ENCODE assay signal across 9 cellular contexts in genomic region chr16:77599793-77600415, GRCh38.
A peak's percentile ranks its signal among the peaks of the same experiment; 100 is the strongest.
DNase-seq lines count a peak whose midpoint lies in the region; ATAC-seq and TF ChIP-seq lines count a peak whose summit lies in the region.
"Had no signal": no experiment of that assay in that cellular context is flagged by ENCODE, and none has a peak within 500 bp of the region (broad histone marks: within the 10 kb centered on the region; RNA-seq: fewer than 3 reads in every experiment).

No MANE protein-coding gene starts in this region.

- no peaks in the 10 kb centered on the region for H3K4me1 Mint-ChIP-seq in activated CD4-positive, alpha-beta memory T cell treated with anti-CD3 and anti-CD28 coated beads for 36 hours (ENCODE audit: low read depth)
- no peaks in the 10 kb centered on the region for H3K4me1 Mint-ChIP-seq in activated CD4-positive, alpha-beta memory T cell treated with anti-CD3 and anti-CD28 coated beads, Interleukin-2, amount 10 ng/mL, durations not matched to agents 7 days and 5 days

- H3K27me3 Mint-ChIP-seq in activated CD4-positive, alpha-beta memory T cell treated with anti-CD3 and anti-CD28 coated beads for 36 hours = peaks cover 15% of the 10 kb centered on the region
- H3K27me3 Mint-ChIP-seq in activated CD4-positive, alpha-beta memory T cell treated with anti-CD3 and anti-CD28 coated beads, Interleukin-2, amount 10 ng/mL, durations not matched to agents 7 days and 5 days = peaks cover 25% of the 10 kb centered on the region

- in situ Hi-C loops in transverse colon (cut with MboI; ENCODE audit: low pct_ligation_motif_present in 1 of 4, low pct_unique_long_range_greater_than_20kb in 1 of 4, low sequenced_read_pairs in 3 of 4) = no loop called here

- no peak overlapping the region for H3K4me3 Mint-ChIP-seq in activated CD4-positive, alpha-beta memory T cell treated with anti-CD3 and anti-CD28 coated beads for 36 hours
- H3K4me3 Mint-ChIP-seq in activated CD4-positive, alpha-beta memory T cell treated with anti-CD3 and anti-CD28 coated beads, Interleukin-2, amount 10 ng/mL, durations not matched to agents 7 days and 5 days = no peak overlapping the region

- no peaks in the 10 kb centered on the region for H3K27me3 ChIP-seq in transverse colon

- H3K27ac ChIP-seq in transverse colon = no peak overlapping the region

- H3K9me3 Mint-ChIP-seq in activated CD4-positive, alpha-beta memory T cell treated with anti-CD3 and anti-CD28 coated beads for 36 hours = no peaks in the 10 kb centered on the region
- H3K9me3 Mint-ChIP-seq in activated CD4-positive, alpha-beta memory T cell treated with anti-CD3 and anti-CD28 coated beads, Interleukin-2, amount 10 ng/mL, durations not matched to agents 7 days and 5 days = no peaks in the 10 kb centered on the region

- DNase-seq in activated CD4-positive, alpha-beta memory T cell treated with anti-CD3 and anti-CD28 coated beads for 36 hours = peak; percentile 25
- DNase-seq in activated CD4-positive, alpha-beta memory T cell treated with anti-CD3 and anti-CD28 coated beads, Interleukin-2, amount 10 ng/mL, durations not matched to agents 7 days and 5 days = no peak
- DNase-seq in RPMI7951 (ENCODE audit: low read depth) (peak; percentile 45), fibroblast of peridontal ligament (ENCODE audit: extremely low read depth) (peak; percentile 64), transverse colon (peak; percentile 11)

- H3K36me3 ChIP-seq in transverse colon = no peaks in the 10 kb centered on the region

- TF ChIP-seq CTCF in transverse colon (IDR thresholded peaks at IDR 0.05) = peak in 4 of 5 experiments; percentile 31 to 58 (median 50)

- no peaks in the 10 kb centered on the region for H3K36me3 Mint-ChIP-seq in activated CD4-positive, alpha-beta memory T cell treated with anti-CD3 and anti-CD28 coated beads for 36 hours
- H3K36me3 Mint-ChIP-seq in activated CD4-positive, alpha-beta memory T cell treated with anti-CD3 and anti-CD28 coated beads, Interleukin-2, amount 10 ng/mL, durations not matched to agents 7 days and 5 days (ENCODE audit: low read depth) = no peaks in the 10 kb centered on the region
- H3K36me3 Mint-ChIP-seq: activated naive CD4-positive, alpha-beta T cell treated with anti-CD3 and anti-CD28 coated beads, Interleukin-2, amount 50 U/mL, for 72 hours had no signal

- H3K4me3 ChIP-seq in transverse colon = no peak overlapping the region

- TF ChIP-seq EP300 in transverse colon (IDR thresholded peaks at IDR 0.05; ENCODE audit: low read depth) = no peak

- H3K4me1 ChIP-seq in transverse colon = no peaks in the 10 kb centered on the region

- H3K9me3 ChIP-seq in transverse colon = no peaks in the 10 kb centered on the region

- CTCF ChIA-PET in activated CD4-positive, alpha-beta memory T cell treated with anti-CD3 and anti-CD28 coated beads for 36 hours (lab: Charles Lee) = interaction anchor here (0.7 to 0.8 kb wide), 2 partner anchors 143 to 349 kb away, joined by 3 to 4 read pairs; no protein-coding TSS in a partner anchor
- CTCF ChIA-PET in activated CD4-positive, alpha-beta memory T cell treated with anti-CD3 and anti-CD28 coated beads, Interleukin-2, amount 10 ng/mL, durations not matched to agents 7 days and 5 days (lab: Charles Lee) = interaction anchor here (2.2 kb wide), 1 partner anchor 13 kb away, joined by 4 read pairs; no protein-coding TSS in a partner anchor

- intact Hi-C loops in activated CD4-positive, alpha-beta memory T cell treated with anti-CD3 and anti-CD28 coated beads for 36 hours (cut with micrococcal nuclease) = loop anchor here (1.0 kb wide), 1 partner anchor 371 kb away; no protein-coding TSS in a partner anchor
- intact Hi-C loops in transverse colon (cut with DNase I; ENCODE audit: low total_unique reads) = no loop called here

- POLR2A ChIA-PET in activated CD4-positive, alpha-beta memory T cell treated with anti-CD3 and anti-CD28 coated beads for 36 hours (lab: Charles Lee) = no interaction called here
- POLR2A ChIA-PET in activated CD4-positive, alpha-beta memory T cell treated with anti-CD3 and anti-CD28 coated beads, Interleukin-2, amount 10 ng/mL, durations not matched to agents 7 days and 5 days (lab: Charles Lee) = no interaction called here

- H3K27ac Mint-ChIP-seq in activated CD4-positive, alpha-beta memory T cell treated with anti-CD3 and anti-CD28 coated beads for 36 hours = no peak overlapping the region
- H3K27ac Mint-ChIP-seq in activated CD4-positive, alpha-beta memory T cell treated with anti-CD3 and anti-CD28 coated beads, Interleukin-2, amount 10 ng/mL, durations not matched to agents 7 days and 5 days = no peak overlapping the region
- H3K27ac Mint-ChIP-seq: activated naive CD4-positive, alpha-beta T cell treated with anti-CD3 and anti-CD28 coated beads, Interleukin-2, amount 50 U/mL, for 72 hours had no signal

- ATAC-seq in HG03378 (IDR thresholded peaks at IDR 0.05; ENCODE audit: unreplicated experiment) (peak; percentile 58), HG02870 (IDR thresholded peaks at IDR 0.05; ENCODE audit: unreplicated experiment) (no peak), GM21825 (IDR thresholded peaks at IDR 0.05; ENCODE audit: unreplicated experiment) (no peak)
- ATAC-seq: activated naive CD4-positive, alpha-beta T cell treated with anti-CD3 and anti-CD28 coated beads, Interleukin-2, amount 50 U/mL, for 72 hours had no signal

- no peak for TF ChIP-seq POLR2A in transverse colon (IDR thresholded peaks at IDR 0.05)
